In genomic region chr10:132069122-132069848, GRCh38 we compare ENCODE assay signal across 19 cellular contexts. TPM values are rescaled to one million over a fixed set of nuclear protein-coding genes. Genes with fewer than 3 reads are reported as not detected.
DNase-seq lines count a peak whose midpoint lies in the region; ATAC-seq and TF ChIP-seq lines count a peak whose summit lies in the region.
"Had no signal": no experiment of that assay in that cellular context is flagged by ENCODE, and none has a peak within 500 bp of the region (broad histone marks: within the 10 kb centered on the region; RNA-seq: fewer than 3 reads in every experiment).

No MANE protein-coding gene starts in this region.

- H3K9me3 ChIP-seq in left ventricle myocardium inferior (replicated peaks) (peaks cover 14% of the 10 kb centered on the region), ascending aorta (peaks cover 0 to 7% of the 10 kb centered on the region in 2 donors)
- H3K9me3 ChIP-seq: A549 had no signal

- H3K4me1 ChIP-seq in left ventricle myocardium inferior (peaks cover 26% of the 10 kb centered on the region), ascending aorta (no peaks in the 10 kb centered on the region)

- DNase-seq in cardiac septum (ENCODE audit: low spot score) (peak; percentile 43), left ventricle myocardium inferior (no peak), osteocyte (ENCODE audit: extremely low spot score, unreplicated experiment) (peak; percentile 69), type B pancreatic cell (ENCODE audit: extremely low spot score, unreplicated experiment) (peak; percentile 65), ascending aorta (ENCODE audit: low spot score in 2 of 2) (no peak), NCI-H1417 (lab: John Stamatoyannopoulos, UW) (no peak)
- DNase-seq: AML-193; CD4-positive, alpha-beta T cell; DMS153; DMS79; GDM1; GOT3; H9 had no signal

- H3K27me3 ChIP-seq in left ventricle myocardium inferior (ENCODE audit: low read depth): no peaks in the 10 kb centered on the region
- no peaks in the 10 kb centered on the region for H3K27me3 ChIP-seq in ascending aorta

- no peak overlapping the region for H3K27ac ChIP-seq in left ventricle myocardium inferior (replicated peaks)
- H3K27ac ChIP-seq in ascending aorta: no peak overlapping the region
- H3K27ac ChIP-seq: 22Rv1, A549, C4-2B had no signal

- H3K27me3 Mint-ChIP-seq in osteocyte (ENCODE audit: unreplicated experiment) (peaks cover 12% of the 10 kb centered on the region), type B pancreatic cell (peaks cover 32% of the 10 kb centered on the region)

- no peak for TF ChIP-seq CTCF in left ventricle myocardium inferior (IDR thresholded peaks at IDR 0.05; ENCODE audit: borderline replicate concordance)
- no peak for TF ChIP-seq CTCF in osteocyte (IDR thresholded peaks at IDR 0.05)
- TF ChIP-seq CTCF in type B pancreatic cell (conservative IDR thresholded peaks at IDR 0.05): no peak
- TF ChIP-seq CTCF in ascending aorta (IDR thresholded peaks at IDR 0.05): no peak

- no peak overlapping the region for H3K4me3 Mint-ChIP-seq in osteocyte (ENCODE audit: unreplicated experiment)
- H3K4me3 Mint-ChIP-seq in type B pancreatic cell: no peak overlapping the region
- H3K4me3 Mint-ChIP-seq: CD4-positive, alpha-beta T cell; H9; IgD-negative memory B cell had no signal

- H3K9me3 Mint-ChIP-seq in osteocyte (ENCODE audit: unreplicated experiment) (peaks cover 4% of the 10 kb centered on the region), type B pancreatic cell (no peaks in the 10 kb centered on the region)
- H3K9me3 Mint-ChIP-seq: CD4-positive, alpha-beta T cell had no signal

- no peaks in the 10 kb centered on the region for H3K36me3 Mint-ChIP-seq in osteocyte (ENCODE audit: unreplicated experiment)
- no peaks in the 10 kb centered on the region for H3K36me3 Mint-ChIP-seq in type B pancreatic cell
- H3K36me3 Mint-ChIP-seq: IgD-negative memory B cell had no signal

- no peaks in the 10 kb centered on the region for H3K36me3 ChIP-seq in left ventricle myocardium inferior
- H3K36me3 ChIP-seq in ascending aorta: no peaks in the 10 kb centered on the region

- H3K4me1 Mint-ChIP-seq in osteocyte (ENCODE audit: unreplicated experiment) (peaks cover 16% of the 10 kb centered on the region), type B pancreatic cell (ENCODE audit: unreplicated experiment) (peaks cover 8% of the 10 kb centered on the region)

- intact Hi-C loops in cardiac septum (cut with DNase I) (no loop called here), left ventricle myocardium inferior (cut with micrococcal nuclease) (no loop called here), ascending aorta (cut with DNase I) (no loop called here)

- H3K4me3 ChIP-seq in left ventricle myocardium inferior (no peak overlapping the region), ascending aorta (no peak overlapping the region)
- H3K4me3 ChIP-seq: A549 had no signal

- H3K27ac Mint-ChIP-seq in osteocyte (ENCODE audit: unreplicated experiment) (no peak overlapping the region), type B pancreatic cell (no peak overlapping the region)
- H3K27ac Mint-ChIP-seq: CD4-positive, alpha-beta T cell; H9; IgD-negative memory B cell had no signal

- no peak for ATAC-seq in GM18502 (IDR thresholded peaks at IDR 0.05; ENCODE audit: poor library complexity, unreplicated experiment)
- ATAC-seq: A549, HepG2 had no signal

RNA-seq across cellular contexts. Expression of gene JAKMIP3, which starts 3.5 kb away (rescaled TPM):
- total RNA-seq in cardiac septum (1.5 TPM), left ventricle myocardium inferior (1.7 TPM), osteocyte (0.64 and 0.65 TPM in 2 replicates), type B pancreatic cell (ENCODE audit: low replicate concordance) (0.10 and 0.19 TPM in 2 replicates), ascending aorta (not detected)

Comparison
In these comparisons a context has a peak if more than half of its experiments do, and no peak if none do; other contexts are left out.
1. DNase-seq: peak in cardiac septum (single experiment), osteocyte (single experiment) and type B pancreatic cell (single experiment); none in left ventricle myocardium inferior (single experiment), ascending aorta (0 of 2) and NCI-H1417 (0 of 3).